Comparison of ENCODE assay signal across 1 cellular context in genomic region chr17:41519501-41520224, GRCh38.
TF ChIP-seq lines count a peak whose summit lies in the region.

No MANE protein-coding gene starts in this region.

TF ChIP-seq in SK-N-SH treated with all-trans-retinoic acid at 6 μM for 48 hours, 23 proteins besides CTCF, POLR2A, EP300 and RAD21 (continued from another document):
- no peak for TF ChIP-seq TSHZ2 (CRISPR knock-in tag; IDR thresholded peaks at IDR 0.05)
- TF ChIP-seq BACH2 (CRISPR knock-in tag; IDR thresholded peaks at IDR 0.05; ENCODE audit: borderline replicate concordance): no peak
- TF ChIP-seq ISL1 (CRISPR knock-in tag; IDR thresholded peaks at IDR 0.05): no peak
